ENCODE assay signal across 14 cellular contexts in genomic region chr1:79599257-79599656, GRCh38.
A peak's percentile ranks its signal among the peaks of the same experiment; 100 is the strongest.
DNase-seq lines count a peak whose midpoint lies in the region; ATAC-seq and TF ChIP-seq lines count a peak whose summit lies in the region.
"Had no signal": no experiment of that assay in that cellular context is flagged by ENCODE, and none has a peak within 500 bp of the region (broad histone marks: within the 10 kb centered on the region; RNA-seq: fewer than 3 reads in every experiment).

No MANE protein-coding gene starts in this region.

- no peak overlapping the region for H3K4me2 ChIP-seq in SK-N-SH
- H3K4me2 ChIP-seq: A549; BLaER1 treated with 17β-estradiol and CSF1 and Interleukin-3, amounts not matched to agents 10 nM and 100 nM had no signal

- no peak overlapping the region for H3K27ac ChIP-seq in SK-N-SH (ENCODE audit: low read depth in 2 of 2, low read length in 1 of 2)
- no peak overlapping the region for H3K27ac ChIP-seq in psoas muscle
- H3K27ac ChIP-seq: A549; BLaER1 treated with 17β-estradiol and CSF1 and Interleukin-3, amounts not matched to agents 10 nM and 100 nM had no signal

- H3K9me3 ChIP-seq in SK-N-SH = no peaks in the 10 kb centered on the region
- H3K9me3 ChIP-seq in psoas muscle = no peaks in the 10 kb centered on the region
- H3K9me3 ChIP-seq: A549; BLaER1 treated with 17β-estradiol and CSF1 and Interleukin-3, amounts not matched to agents 10 nM and 100 nM; HAP-1 had no signal

- H3K4me1 ChIP-seq in SK-N-SH (ENCODE audit: control insufficient read depth in 1 of 2, insufficient read depth in 2 of 2, low read depth in 1 of 2, low read length in 1 of 2) (no peaks in the 10 kb centered on the region; a peak in 1 of 4 replicates), psoas muscle (no peaks in the 10 kb centered on the region)
- H3K4me1 ChIP-seq: A549, HAP-1 had no signal

- no peaks in the 10 kb centered on the region for H4K20me1 ChIP-seq in SK-N-SH (ENCODE audit: insufficient read depth)
- H4K20me1 ChIP-seq: BLaER1 treated with 17β-estradiol and CSF1 and Interleukin-3, amounts not matched to agents 10 nM and 100 nM had no signal

- 47% methylated on average over 2 of the region's 2 CpGs for WGBS in SK-N-SH (ENCODE audit: low lambda C conversion rate)
- 56 to 68% (median 59%) methylated on average over 2 of the region's 2 CpGs for WGBS in psoas muscle, 3 donors

- no peaks in the 10 kb centered on the region for H3K79me2 ChIP-seq in SK-N-SH (ENCODE audit: insufficient read depth)

- no peak for TF ChIP-seq RAD21 in SK-N-SH (IDR thresholded peaks at IDR 0.05; ENCODE audit: low read length)

- H3K4me3 ChIP-seq in SK-N-SH (ENCODE audit: low read depth in 2 of 2, low read length in 1 of 2) = no peak overlapping the region
- no peak overlapping the region for H3K4me3 ChIP-seq in fibroblast of pulmonary artery (replicated peaks; ENCODE audit: low read depth, low read length)
- no peak overlapping the region for H3K4me3 ChIP-seq in psoas muscle
- H3K4me3 ChIP-seq: A549; BLaER1 treated with 17β-estradiol and CSF1 and Interleukin-3, amounts not matched to agents 10 nM and 100 nM; GM12878; HAP-1 had no signal

- H3K27me3 ChIP-seq in SK-N-SH (ENCODE audit: insufficient read depth) (no peaks in the 10 kb centered on the region), psoas muscle (ENCODE audit: insufficient read depth in 3 of 3, low read length in 2 of 3) (no peaks in the 10 kb centered on the region)
- H3K27me3 ChIP-seq: BLaER1 treated with 17β-estradiol and CSF1 and Interleukin-3, amounts not matched to agents 10 nM and 100 nM had no signal

- no peak overlapping the region for H2AFZ ChIP-seq in SK-N-SH (ENCODE audit: low read depth)

- ATAC-seq in GM18520 (IDR thresholded peaks at IDR 0.05; ENCODE audit: unreplicated experiment) = no peak
- no peak for ATAC-seq in psoas muscle
- ATAC-seq: A549, GM12878 had no signal

- TF ChIP-seq EP300 in SK-N-SH (IDR thresholded peaks at IDR 0.05; ENCODE audit: borderline replicate concordance in 1 of 2, low read depth in 1 of 2, low read length in 1 of 2) = no peak

- H3K9me2 ChIP-seq in SK-N-SH = no peaks in the 10 kb centered on the region

- H3K36me3 ChIP-seq in SK-N-SH (replicated peaks in 1 of 2; ENCODE audit: control insufficient read depth in 1 of 2, insufficient read depth in 2 of 2, low read length in 1 of 2) = no peaks in the 10 kb centered on the region
- no peaks in the 10 kb centered on the region for H3K36me3 ChIP-seq in psoas muscle (ENCODE audit: insufficient read depth in 1 of 2, low read depth in 1 of 2)
- H3K36me3 ChIP-seq: BLaER1 treated with 17β-estradiol and CSF1 and Interleukin-3, amounts not matched to agents 10 nM and 100 nM; HAP-1 had no signal

- no peak overlapping the region for H3K9ac ChIP-seq in SK-N-SH
- H3K9ac ChIP-seq: BLaER1 treated with 17β-estradiol and CSF1 and Interleukin-3, amounts not matched to agents 10 nM and 100 nM had no signal

- DNase-seq in COR-L47 (lab: John Stamatoyannopoulos, UW) = peak; percentile 73
- DNase-seq in NCI-H1105 (lab: John Stamatoyannopoulos, UW) = peak; percentile 9
- no peak for DNase-seq in SK-N-SH
- peak; percentile 63 for DNase-seq in fibroblast of pulmonary artery (ENCODE audit: low read depth)
- DNase-seq in putamen (ENCODE audit: low spot score) = no peak
- DNase-seq in psoas muscle = no peak
- DNase-seq: Calu3; CD4-positive, CD25-positive, alpha-beta regulatory T cell; DMS79 had no signal

- no peak for TF ChIP-seq CTCF in SK-N-SH (IDR thresholded peaks at IDR 0.05)
- no peak for TF ChIP-seq CTCF in fibroblast of pulmonary artery (IDR thresholded peaks at IDR 0.05; ENCODE audit: low read length, missing control alignments)
- no peak for TF ChIP-seq CTCF in psoas muscle (IDR thresholded peaks at IDR 0.05)

- intact Hi-C loops in psoas muscle (cut with DNase I) = no loop called here

- CTCF ChIA-PET in SK-N-SH (lab: Yijun Ruan, JAX) = interaction anchor here (1.5 kb wide), 1 partner anchor 19 kb away, joined by 3 read pairs; no protein-coding TSS in a partner anchor

- POLR2A ChIA-PET in SK-N-SH (lab: Yijun Ruan, JAX) = no interaction called here

- H3F3A ChIP-seq in SK-N-SH (replicated peaks; ENCODE audit: insufficient read depth) = no peaks in the 10 kb centered on the region

TF ChIP-seq in SK-N-SH, 30 proteins besides CTCF, POLR2A, EP300 and RAD21:
- TF ChIP-seq FOSL2 (IDR thresholded peaks at IDR 0.05; ENCODE audit: borderline replicate concordance, low read depth) (no peak), GATA2 (CRISPR knock-in tag; IDR thresholded peaks at IDR 0.05) (peak; percentile 28; the same call in 1 of the 2 replicates)
TF ChIP-seq in SK-N-SH: peak in this region for 1.

Comparison
In these comparisons a context has a peak if more than half of its experiments do, and no peak if none do; other contexts are left out.
1. DNase-seq: peak in COR-L47 (single experiment), NCI-H1105 (single experiment) and fibroblast of pulmonary artery (single experiment); none in SK-N-SH (single experiment), putamen (single experiment) and psoas muscle (0 of 2).